ENCODE assay signal across 29 cellular contexts in the genomic region with DNA sequence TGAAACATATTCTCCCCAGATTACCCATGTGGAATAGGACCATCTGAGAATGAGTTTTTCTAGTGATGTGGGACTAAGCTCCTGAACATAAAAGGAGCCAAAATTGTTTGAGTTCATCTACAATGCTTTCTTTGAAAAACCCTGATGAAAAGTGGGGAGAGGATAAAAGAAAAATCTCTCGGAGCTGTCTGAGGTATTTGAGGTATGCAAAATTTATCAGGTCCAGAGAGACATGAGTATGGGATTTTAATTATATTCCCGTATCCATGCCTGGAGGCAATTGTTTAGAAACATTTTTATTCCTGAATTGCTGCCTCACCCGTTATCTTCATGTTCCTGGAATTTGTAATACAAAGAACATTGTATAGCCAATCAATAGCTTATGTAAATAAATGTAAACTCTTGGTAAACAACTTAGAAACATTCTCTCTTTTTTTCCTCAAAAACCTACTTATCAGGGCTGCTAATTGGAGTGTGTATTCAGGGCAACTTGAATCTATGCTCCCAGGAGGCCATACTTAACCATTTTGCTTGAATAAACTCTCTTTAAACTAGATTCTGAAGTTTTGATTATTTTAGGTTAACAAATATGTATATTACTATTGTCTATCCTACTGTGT.
"Had no signal": no experiment of that assay in that cellular context is flagged by ENCODE, and none has a peak within 500 bp of the region (broad histone marks: within the 10 kb centered on the region; RNA-seq: fewer than 3 reads in every experiment).

No MANE protein-coding gene starts in this region.

- H3K9me3 Mint-ChIP-seq: activated CD4-positive, alpha-beta memory T cell treated with anti-CD3 and anti-CD28 coated beads, Interleukin-2, amount 10 ng/mL, durations not matched to agents 7 days and 5 days; activated CD4-positive, alpha-beta T cell treated with anti-CD3 and anti-CD28 coated beads, Interleukin-2, amount 10 ng/mL, durations not matched to agents 24 days and 14 days had no signal

- H3K36me3 Mint-ChIP-seq: activated naive CD4-positive, alpha-beta T cell treated with anti-CD3 and anti-CD28 coated beads, Interleukin-2, amount 50 U/mL, for 24 hours; activated naive CD8-positive, alpha-beta T cell treated with anti-CD3 and anti-CD28 coated beads for 36 hours had no signal

- H3K4me3 Mint-ChIP-seq: activated CD4-positive, alpha-beta memory T cell treated with anti-CD3 and anti-CD28 coated beads, Interleukin-2, amount 10 ng/mL, durations not matched to agents 7 days and 5 days; activated CD4-positive, alpha-beta T cell treated with anti-CD3 and anti-CD28 coated beads for 36 hours; activated CD4-positive, alpha-beta T cell treated with anti-CD3 and anti-CD28 coated beads, Interleukin-2, amount 10 ng/mL, durations not matched to agents 24 days and 14 days; activated naive CD4-positive, alpha-beta T cell treated with anti-CD3 and anti-CD28 coated beads for 36 hours; activated naive CD4-positive, alpha-beta T cell treated with anti-CD3 and anti-CD28 coated beads, Interleukin-2, amount 50 U/mL, for 24 hours; activated naive CD8-positive, alpha-beta T cell treated with anti-CD3 and anti-CD28 coated beads for 36 hours; activated naive CD8-positive, alpha-beta T cell treated with anti-CD3 and anti-CD28 coated beads, Interleukin-2, amount 50 U/mL, for 24 hours; activated T-cell treated with anti-CD3 and anti-CD28 coated beads, Interleukin-2, amount 50 U/mL, for 4 hours; activated T-helper 17 cell treated with anti-CD3 and anti-CD28 coated beads, Interleukin-2, amount 50 U/mL, for 72 hours had no signal

- H3K36me3 ChIP-seq: adrenal gland, esophagus muscularis mucosa, gastrocnemius medialis, heart right ventricle had no signal

- H3K27me3 ChIP-seq: adrenal gland, body of pancreas, esophagus muscularis mucosa, foreskin keratinocyte, gastrocnemius medialis, heart right ventricle had no signal

- H3K4me1 ChIP-seq: adrenal gland, body of pancreas, esophagus muscularis mucosa, foreskin keratinocyte, gastrocnemius medialis, heart right ventricle had no signal

- H3K4me1 Mint-ChIP-seq: activated CD4-positive, alpha-beta memory T cell treated with anti-CD3 and anti-CD28 coated beads, Interleukin-2, amount 10 ng/mL, durations not matched to agents 7 days and 5 days; activated CD4-positive, alpha-beta T cell treated with anti-CD3 and anti-CD28 coated beads for 36 hours; activated CD4-positive, alpha-beta T cell treated with anti-CD3 and anti-CD28 coated beads, Interleukin-2, amount 10 ng/mL, durations not matched to agents 24 days and 14 days; activated naive CD4-positive, alpha-beta T cell treated with anti-CD3 and anti-CD28 coated beads, Interleukin-2, amount 50 U/mL, for 24 hours; activated naive CD8-positive, alpha-beta T cell treated with anti-CD3 and anti-CD28 coated beads for 36 hours; activated naive CD8-positive, alpha-beta T cell treated with anti-CD3 and anti-CD28 coated beads, Interleukin-2, amount 50 U/mL, for 24 hours; activated T-helper 17 cell treated with anti-CD3 and anti-CD28 coated beads, Interleukin-2, amount 50 U/mL, for 72 hours had no signal

- DNase-seq: activated CD4-positive, alpha-beta memory T cell treated with anti-CD3 and anti-CD28 coated beads, Interleukin-2, amount 10 ng/mL, durations not matched to agents 7 days and 5 days; activated CD4-positive, alpha-beta T cell treated with anti-CD3 and anti-CD28 coated beads for 36 hours; activated CD4-positive, alpha-beta T cell treated with anti-CD3 and anti-CD28 coated beads, Interleukin-2, amount 10 ng/mL, durations not matched to agents 24 days and 14 days; activated CD4-positive, alpha-beta T cell treated with anti-CD3 and anti-CD28 coated beads, Interleukin-2, amount 50 U/mL, for 4 hours; activated CD4-positive, CD25-positive, alpha-beta regulatory T cell; activated CD4-positive, CD25-positive, alpha-beta regulatory T cell treated with anti-CD3 and anti-CD28 coated beads, Interleukin-2, amount 50 U/mL, for 72 hours; activated CD8-positive, alpha-beta memory T cell treated with anti-CD3 and anti-CD28 coated beads, Interleukin-2, amount 50 U/mL, for 48 hours; activated effector memory CD4-positive, alpha-beta T cell treated with Interleukin-2 at 50 U/mL for 16 hours; activated naive CD4-positive, alpha-beta T cell treated with anti-CD3 and anti-CD28 coated beads for 36 hours; activated naive CD8-positive, alpha-beta T cell treated with anti-CD3 and anti-CD28 coated beads for 36 hours; activated naive CD8-positive, alpha-beta T cell treated with anti-CD3 and anti-CD28 coated beads, Interleukin-2, amount 50 U/mL, for 24 hours; activated T-cell treated with anti-CD3 and anti-CD28 coated beads for 4 hours; activated T-cell treated with anti-CD3 and anti-CD28 coated beads, Interleukin-2, amount 50 U/mL, for 4 hours; adrenal gland; amygdala; aorta; body of pancreas; caudate nucleus; cortex of kidney; effector CD8-positive, alpha-beta T cell; erythroblast; foreskin keratinocyte; gastrocnemius medialis; glutamatergic neuron; heart right ventricle; T-helper 2 cell had no signal

- H3K27ac Mint-ChIP-seq: activated CD4-positive, alpha-beta memory T cell treated with anti-CD3 and anti-CD28 coated beads, Interleukin-2, amount 10 ng/mL, durations not matched to agents 7 days and 5 days; activated CD4-positive, alpha-beta T cell treated with anti-CD3 and anti-CD28 coated beads for 36 hours; activated CD4-positive, alpha-beta T cell treated with anti-CD3 and anti-CD28 coated beads, Interleukin-2, amount 10 ng/mL, durations not matched to agents 24 days and 14 days; activated naive CD4-positive, alpha-beta T cell treated with anti-CD3 and anti-CD28 coated beads for 36 hours; activated naive CD4-positive, alpha-beta T cell treated with anti-CD3 and anti-CD28 coated beads, Interleukin-2, amount 50 U/mL, for 24 hours; activated naive CD8-positive, alpha-beta T cell treated with anti-CD3 and anti-CD28 coated beads for 36 hours; activated naive CD8-positive, alpha-beta T cell treated with anti-CD3 and anti-CD28 coated beads, Interleukin-2, amount 50 U/mL, for 24 hours; activated T-helper 17 cell treated with anti-CD3 and anti-CD28 coated beads, Interleukin-2, amount 50 U/mL, for 72 hours had no signal

- H3K9me3 ChIP-seq: adrenal gland, body of pancreas, esophagus muscularis mucosa, gastrocnemius medialis, heart right ventricle had no signal

- H3K27me3 Mint-ChIP-seq: activated CD4-positive, alpha-beta memory T cell treated with anti-CD3 and anti-CD28 coated beads, Interleukin-2, amount 10 ng/mL, durations not matched to agents 7 days and 5 days; activated CD4-positive, alpha-beta T cell treated with anti-CD3 and anti-CD28 coated beads for 36 hours; activated CD4-positive, alpha-beta T cell treated with anti-CD3 and anti-CD28 coated beads, Interleukin-2, amount 10 ng/mL, durations not matched to agents 24 days and 14 days; activated naive CD4-positive, alpha-beta T cell treated with anti-CD3 and anti-CD28 coated beads, Interleukin-2, amount 50 U/mL, for 24 hours; activated naive CD8-positive, alpha-beta T cell treated with anti-CD3 and anti-CD28 coated beads for 36 hours; activated naive CD8-positive, alpha-beta T cell treated with anti-CD3 and anti-CD28 coated beads, Interleukin-2, amount 50 U/mL, for 24 hours; activated T-helper 17 cell treated with anti-CD3 and anti-CD28 coated beads, Interleukin-2, amount 50 U/mL, for 72 hours had no signal

- ATAC-seq: activated CD4-positive, alpha-beta T cell treated with anti-CD3 and anti-CD28 coated beads for 36 hours; activated naive CD8-positive, alpha-beta T cell treated with anti-CD3 and anti-CD28 coated beads, Interleukin-2, amount 50 U/mL, for 24 hours; activated T-cell treated with anti-CD3 and anti-CD28 coated beads, Interleukin-2, amount 50 U/mL, for 4 hours; activated T-helper 17 cell treated with anti-CD3 and anti-CD28 coated beads, Interleukin-2, amount 50 U/mL, for 72 hours; body of pancreas; foreskin keratinocyte; gastrocnemius medialis; heart right ventricle had no signal

- H3K4me3 ChIP-seq: adrenal gland, body of pancreas, esophagus muscularis mucosa, gastrocnemius medialis, heart right ventricle had no signal

- H3K27ac ChIP-seq: adrenal gland, body of pancreas, esophagus muscularis mucosa, foreskin keratinocyte, gastrocnemius medialis, heart right ventricle had no signal
